ENCODE assay signal across 8 cellular contexts in genomic region chr11:118152552-118153471, GRCh38. TPM values are rescaled to one million over a fixed set of nuclear protein-coding genes. Genes with fewer than 3 reads are reported as not detected.
DNase-seq lines count a peak whose midpoint lies in the region; ATAC-seq and TF ChIP-seq lines count a peak whose summit lies in the region.

Gene SCN4B (minus strand): TSS chr11:118152823. CDS start chr11:118152673, 150 bp downstream.

- TF ChIP-seq CTCF in AG04450 (IDR thresholded peaks at IDR 0.05; ENCODE audit: low read depth, low read length) = no peak
- no peak for TF ChIP-seq CTCF in kidney epithelial cell (IDR thresholded peaks at IDR 0.05; ENCODE audit: insufficient read depth, low read length, poor library complexity, severe bottlenecking)

- H3K36me3 ChIP-seq in HAP-1 (replicated peaks) (no peaks in the 10 kb centered on the region), kidney epithelial cell (ENCODE audit: control insufficient read depth, insufficient read depth, low read length) (no peaks in the 10 kb centered on the region)

- peaks cover 80% of the 10 kb centered on the region for H3K27me3 ChIP-seq in AG04450 (ENCODE audit: control insufficient read depth, insufficient read depth, low read length)
- H3K27me3 ChIP-seq in HAP-1 (ENCODE audit: low read depth) = peaks cover 40% of the 10 kb centered on the region
- H3K27me3 ChIP-seq in kidney epithelial cell (ENCODE audit: control insufficient read depth, insufficient read depth, low read length) = peaks cover 96% of the 10 kb centered on the region

- no peaks in the 10 kb centered on the region for H3K4me1 ChIP-seq in HAP-1

- DNase-seq in AG04450 (ENCODE audit: low read depth, low spot score) = peak; percentile 6
- DNase-seq in HAP-1 (ENCODE audit: low spot score in 2 of 2) = peak; percentile 75 to 84
- DNase-seq in RPMI7951 (ENCODE audit: low read depth) = peak; percentile 45
- DNase-seq in dedifferentiated amniotic fluid mesenchymal stem cell (ENCODE audit: extremely low spot score) = peak; percentile 30
- DNase-seq in kidney epithelial cell (ENCODE audit: low read depth) = no peak
- DNase-seq in stimulated activated effector memory CD8-positive, alpha-beta T cell treated with anti-CD3 and anti-CD28 coated beads, Interleukin-12 subunit alpha, Interleukin-12 subunit beta, amount 100 ng/mL, for 72 hours (ENCODE audit: low spot score in 2 of 2) = no peak
- DNase-seq in MV-4-11 (lab: John Stamatoyannopoulos, UW) = no peak

- H3K9me3 Mint-ChIP-seq in stimulated activated effector memory CD8-positive, alpha-beta T cell treated with anti-CD3 and anti-CD28 coated beads, Interleukin-12 subunit alpha, Interleukin-12 subunit beta, amount 100 ng/mL, for 72 hours = no peaks in the 10 kb centered on the region

- H3K4me3 ChIP-seq in AG04450 (ENCODE audit: low read depth, low read length) (peak within 1 kb of the TSS; percentile 46), HAP-1 (peak within 1 kb of the TSS; percentile 43), kidney epithelial cell (ENCODE audit: low read depth, low read length) (peak within 1 kb of the TSS; percentile 34)

- peak within 1 kb of the TSS; percentile 64 for H3K4me3 Mint-ChIP-seq in stimulated activated effector memory CD8-positive, alpha-beta T cell treated with anti-CD3 and anti-CD28 coated beads, Interleukin-12 subunit alpha, Interleukin-12 subunit beta, amount 100 ng/mL, for 72 hours

- no peaks in the 10 kb centered on the region for H3K36me3 Mint-ChIP-seq in stimulated activated effector memory CD8-positive, alpha-beta T cell treated with anti-CD3 and anti-CD28 coated beads, Interleukin-12 subunit alpha, Interleukin-12 subunit beta, amount 100 ng/mL, for 72 hours

- H3K9me3 ChIP-seq in AG04450 (ENCODE audit: control insufficient read depth, insufficient read depth, low read length) = no peaks in the 10 kb centered on the region
- H3K9me3 ChIP-seq in HAP-1 = no peaks in the 10 kb centered on the region

- in situ Hi-C loops in HAP-1 (cut with MboI; ENCODE audit: low sequenced_read_pairs) = no loop called here

- H3K27ac Mint-ChIP-seq in stimulated activated effector memory CD8-positive, alpha-beta T cell treated with anti-CD3 and anti-CD28 coated beads, Interleukin-12 subunit alpha, Interleukin-12 subunit beta, amount 100 ng/mL, for 72 hours = no peak within 1 kb of the TSS

- CTCF ChIA-PET in AG04450 (lab: Charles Lee) = interaction anchor here (0.6 to 1.5 kb wide), 4 partner anchors 13 to 206 kb away, joined by 3 to 15 read pairs (median 4); no protein-coding TSS in a partner anchor

- H3K4me1 Mint-ChIP-seq in stimulated activated effector memory CD8-positive, alpha-beta T cell treated with anti-CD3 and anti-CD28 coated beads, Interleukin-12 subunit alpha, Interleukin-12 subunit beta, amount 100 ng/mL, for 72 hours = peaks cover 24% of the 10 kb centered on the region

- H3K27ac ChIP-seq in AG04450 (ENCODE audit: low read depth, low read length) = no peak within 1 kb of the TSS

- ATAC-seq in stimulated activated effector memory CD8-positive, alpha-beta T cell treated with anti-CD3 and anti-CD28 coated beads, Interleukin-12 subunit alpha, Interleukin-12 subunit beta, amount 100 ng/mL, for 72 hours = peak; percentile 39
- ATAC-seq in GM18873 (IDR thresholded peaks at IDR 0.05; ENCODE audit: low FRiP score, unreplicated experiment) = no peak

- POLR2A ChIA-PET in AG04450 (lab: Yijun Ruan, JAX) = no interaction called here

RNA-seq across cellular contexts. Expression of gene SCN4B, which starts in this region (rescaled TPM):
- polyA plus RNA-seq in AG04450 (2011; rRNA removed) = 0.10 and 0.11 TPM in 2 replicates
- polyA minus RNA-seq in AG04450 (2011; rRNA and poly(A)+ RNA removed) = 0.48 TPM in 1 of 2 replicates, not detected in the other
- total RNA-seq in RPMI7951 (2014; rRNA removed; shearing (Covaris generic)) = 0.10 TPM in 1 of 2 replicates, not detected in the other
- total RNA-seq in kidney epithelial cell = 0.41 and 0.79 TPM in 2 replicates

Comparison
In these comparisons a context has a peak if more than half of its experiments do, and no peak if none do; other contexts are left out.
1. Peak in DNase-seq and H3K4me3 ChIP-seq in AG04450; RNA of the gene not detected or under 1 TPM.
2. Peak in DNase-seq in RPMI7951; RNA of the gene not detected or under 1 TPM.
3. DNase-seq: peak in HAP-1 (2 of 2) and dedifferentiated amniotic fluid mesenchymal stem cell (single experiment); none in kidney epithelial cell (single experiment), stimulated activated effector memory CD8-positive, alpha-beta T cell treated with anti-CD3 and anti-CD28 coated beads, Interleukin-12 subunit alpha, Interleukin-12 subunit beta, amount 100 ng/mL, for 72 hours (0 of 2) and MV-4-11 (single experiment).
4. Peak in every context shown above with its lines, with median percentiles within 50 percentile points of each other: H3K4me3 ChIP-seq.